ENCODE assay signal across 13 cellular contexts in genomic region chr12:74043343-74043742, GRCh38.
DNase-seq lines count a peak whose midpoint lies in the region; ATAC-seq and TF ChIP-seq lines count a peak whose summit lies in the region.
"Had no signal": no experiment of that assay in that cellular context is flagged by ENCODE, and none has a peak within 500 bp of the region (broad histone marks: within the 10 kb centered on the region; RNA-seq: fewer than 3 reads in every experiment).

No MANE protein-coding gene starts in this region.

- H3K9ac ChIP-seq in mesendoderm (ENCODE audit: low read length), result no peak overlapping the region
- H3K9ac ChIP-seq: BLaER1 had no signal

- peaks cover 16% of the 10 kb centered on the region for H3F3A ChIP-seq in PC-9 (ENCODE audit: insufficient read depth, low read depth)

- H3K9me3 ChIP-seq in PC-9 (ENCODE audit: insufficient read depth, low read depth), result peaks cover 18% of the 10 kb centered on the region
- H3K9me3 ChIP-seq: BLaER1 had no signal

- H3K4me3 ChIP-seq in PC-9 (peak overlapping the region; percentile 15; the same call in 1 of the 2 replicates), choroid plexus epithelial cell (ENCODE audit: low read depth, low read length) (no peak overlapping the region), mesendoderm (ENCODE audit: low read length) (no peak overlapping the region)
- H3K4me3 ChIP-seq: BLaER1 had no signal

- CTCF ChIA-PET in PC-9 (lab: Charles Lee), result no interaction called here

- H3K18ac ChIP-seq in mesendoderm (ENCODE audit: low read length), result no peak overlapping the region

- H3K36me3 Mint-ChIP-seq in stimulated activated memory B cell treated with anti-CD40 and anti-IgM and Interleukin-4, amounts not matched to agents 10 μg/mL and 1 μg/mL and 100 μg/mL, for 72 hours, result no peaks in the 10 kb centered on the region

- no peaks in the 10 kb centered on the region for H3K4me1 Mint-ChIP-seq in stimulated activated memory B cell treated with anti-CD40 and anti-IgM and Interleukin-4, amounts not matched to agents 10 μg/mL and 1 μg/mL and 100 μg/mL, for 72 hours

- no TSS peak for BruUV-seq in PC-9 (replicated peaks; lab: Mats Ljungman, UMichigan)

- no peak overlapping the region for H3K27ac Mint-ChIP-seq in stimulated activated memory B cell treated with anti-CD40 and anti-IgM and Interleukin-4, amounts not matched to agents 10 μg/mL and 1 μg/mL and 100 μg/mL, for 72 hours

- no peak overlapping the region for H3K4ac ChIP-seq in mesendoderm (ENCODE audit: low read depth, low read length)

- no peak overlapping the region for H4K8ac ChIP-seq in mesendoderm (ENCODE audit: low read depth, low read length)

- ATAC-seq in HG02884 (IDR thresholded peaks at IDR 0.05; ENCODE audit: unreplicated experiment), result no peak
- ATAC-seq in stimulated activated memory B cell treated with anti-CD40 and anti-IgM and Interleukin-4, amounts not matched to agents 10 μg/mL and 1 μg/mL and 100 μg/mL, for 72 hours, result no peak
- ATAC-seq: Right ventricle myocardium inferior had no signal

- intact Hi-C loops in PC-9 (cut with micrococcal nuclease; ENCODE audit: unreplicated experiment), result no loop called here

- TF ChIP-seq CTCF in PC-9 (conservative IDR thresholded peaks at IDR 0.05) (no peak), choroid plexus epithelial cell (conservative IDR thresholded peaks at IDR 0.05; ENCODE audit: low read depth, low read length) (no peak)

- no peak overlapping the region for H3K4me3 Mint-ChIP-seq in stimulated activated memory B cell treated with anti-CD40 and anti-IgM and Interleukin-4, amounts not matched to agents 10 μg/mL and 1 μg/mL and 100 μg/mL, for 72 hours

- no CpG with 5 or more reads among the region's 3 CpGs for WGBS in mesendoderm (ENCODE audit: extremely low coverage, insufficient coverage, low lambda C conversion rate)

- no peak overlapping the region for H2BK5ac ChIP-seq in mesendoderm (ENCODE audit: low read length)

- no peak overlapping the region for H3K56ac ChIP-seq in mesendoderm (ENCODE audit: low read length)

- no peaks in the 10 kb centered on the region for H4K20me1 ChIP-seq in PC-9 (ENCODE audit: insufficient read depth)
- H4K20me1 ChIP-seq: BLaER1 had no signal

- no peaks in the 10 kb centered on the region for H3K79me2 ChIP-seq in PC-9 (ENCODE audit: low read depth)
- no peaks in the 10 kb centered on the region for H3K79me2 ChIP-seq in mesendoderm (ENCODE audit: control insufficient read depth, insufficient read depth, low read length)

- peaks cover 28% of the 10 kb centered on the region for H3K4me1 ChIP-seq in PC-9 (replicated peaks; ENCODE audit: insufficient read depth)
- H3K4me1 ChIP-seq in mesendoderm (ENCODE audit: control insufficient read depth, low read depth, low read length), result no peaks in the 10 kb centered on the region
- H3K4me1 ChIP-seq: BLaER1 had no signal

- H2BK120ac ChIP-seq in mesendoderm (ENCODE audit: low read depth, low read length), result no peak overlapping the region

- no peaks in the 10 kb centered on the region for H3K36me3 ChIP-seq in PC-9 (ENCODE audit: low read depth)
- H3K36me3 ChIP-seq in mesendoderm (ENCODE audit: control insufficient read depth, insufficient read depth, low read length), result no peaks in the 10 kb centered on the region
- H3K36me3 ChIP-seq: BLaER1 had no signal

- DNase-seq in DMS53 (lab: John Stamatoyannopoulos, UW), result peak; percentile 94
- DNase-seq in PC-9, result peak; percentile 48 to 99
- peak; percentile 73 for DNase-seq in choroid plexus epithelial cell (ENCODE audit: low read depth)
- peak; percentile 23 for DNase-seq in mesendoderm
- DNase-seq in NCI-H1105 (lab: John Stamatoyannopoulos, UW), result no peak
- DNase-seq in NCI-H748 (lab: John Stamatoyannopoulos, UW; ENCODE audit: unreplicated experiment), result no peak
- DNase-seq: activated T-cell treated with anti-CD3 and anti-CD28 coated beads for 4 hours, GF-D8, islet precursor cell had no signal

- no peaks in the 10 kb centered on the region for H3K79me1 ChIP-seq in mesendoderm (ENCODE audit: low read length)

- POLR2A ChIA-PET in PC-9 (lab: Charles Lee; ENCODE audit: unreplicated experiment), result interaction anchor here (0.6 to 0.7 kb wide), 3 partner anchors 273 to 1579 kb away, joined by 4 to 8 read pairs (median 5); no protein-coding TSS in a partner anchor

- no peaks in the 10 kb centered on the region for H3K9me2 ChIP-seq in PC-9 (ENCODE audit: insufficient read depth)

- peak overlapping the region; percentile 96 for H3K27ac ChIP-seq in PC-9
- no peak overlapping the region for H3K27ac ChIP-seq in mesendoderm (ENCODE audit: low read depth, low read length)
- H3K27ac ChIP-seq: BLaER1 had no signal

- no peak overlapping the region for H4K5ac ChIP-seq in mesendoderm (ENCODE audit: low read length)

- no peaks in the 10 kb centered on the region for H3K27me3 ChIP-seq in PC-9 (ENCODE audit: insufficient read depth, low read depth)
- no peaks in the 10 kb centered on the region for H3K27me3 ChIP-seq in mesendoderm (ENCODE audit: insufficient read depth, low read length, poor library complexity)
- H3K27me3 ChIP-seq: BLaER1 had no signal

- H2AK5ac ChIP-seq in mesendoderm (ENCODE audit: low read length), result no peak overlapping the region

- H3K9me3 Mint-ChIP-seq in stimulated activated memory B cell treated with anti-CD40 and anti-IgM and Interleukin-4, amounts not matched to agents 10 μg/mL and 1 μg/mL and 100 μg/mL, for 72 hours, result no peaks in the 10 kb centered on the region

- H3K4me2 ChIP-seq in PC-9 (peak overlapping the region; percentile 56), mesendoderm (ENCODE audit: low read length) (no peak overlapping the region)
- H3K4me2 ChIP-seq: BLaER1 had no signal

- no peaks in the 10 kb centered on the region for H3K27me3 Mint-ChIP-seq in stimulated activated memory B cell treated with anti-CD40 and anti-IgM and Interleukin-4, amounts not matched to agents 10 μg/mL and 1 μg/mL and 100 μg/mL, for 72 hours

- H3K23ac ChIP-seq in mesendoderm (ENCODE audit: low read length), result no peak overlapping the region

- H2AFZ ChIP-seq in PC-9, result peak overlapping the region; percentile 67

- H2BK15ac ChIP-seq in mesendoderm (replicated peaks; ENCODE audit: low read depth), result no peak overlapping the region

Comparison
In these comparisons a context has a peak if more than half of its experiments do, and no peak if none do; other contexts are left out.
1. DNase-seq: peak in DMS53 (single experiment), PC-9 (2 of 2), choroid plexus epithelial cell (single experiment) and mesendoderm (single experiment); none in NCI-H1105 (single experiment) and NCI-H748 (single experiment).